ENCODE assay signal across 10 cellular contexts in the genomic region with DNA sequence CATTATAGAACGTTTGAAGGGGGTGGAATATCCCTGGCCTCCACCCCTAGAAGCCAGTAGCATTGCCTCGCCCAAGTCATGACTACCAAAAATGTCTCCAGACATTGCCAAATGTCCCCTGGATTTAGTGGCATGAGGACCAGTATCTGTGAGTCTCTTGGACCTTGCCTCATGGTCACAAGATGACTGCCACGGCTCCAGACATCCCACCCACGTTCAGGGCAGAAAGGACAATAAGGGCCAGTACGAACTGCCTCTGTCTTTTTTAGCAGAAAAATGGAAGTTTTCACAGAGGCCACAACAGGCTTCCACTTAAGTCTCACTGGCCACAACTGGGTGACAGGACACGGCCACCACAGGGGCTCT. TPM values are rescaled to one million over a fixed set of nuclear protein-coding genes. Genes with fewer than 3 reads are reported as not detected.
DNase-seq lines count a peak whose midpoint lies in the region; ATAC-seq and TF ChIP-seq lines count a peak whose summit lies in the region.
"Had no signal": no experiment of that assay in that cellular context is flagged by ENCODE, and none has a peak within 500 bp of the region (broad histone marks: within the 10 kb centered on the region; RNA-seq: fewer than 3 reads in every experiment).

No MANE protein-coding gene starts in this region.

- no peaks in the 10 kb centered on the region for H3K9me3 ChIP-seq in CD8-positive, alpha-beta T cell (ENCODE audit: low read length)
- H3K9me3 ChIP-seq in OCI-LY1 (ENCODE audit: low read length) (no peaks in the 10 kb centered on the region), prostate gland (no peaks in the 10 kb centered on the region)

- POLR2A ChIA-PET in CD8-positive, alpha-beta T cell (lab: Charles Lee): interaction anchor here (0.8 to 4.0 kb wide), 3 partner anchors 37 to 84 kb away, joined by 3 to 57 read pairs (median 3); no protein-coding TSS in a partner anchor

- H3K4me1 ChIP-seq in CD8-positive, alpha-beta T cell (ENCODE audit: insufficient read depth, low read length): peaks cover 82% of the 10 kb centered on the region
- H3K4me1 ChIP-seq in OCI-LY1 (ENCODE audit: insufficient read depth, low read length, severe bottlenecking): peaks cover 89% of the 10 kb centered on the region
- peaks cover 5% of the 10 kb centered on the region for H3K4me1 ChIP-seq in prostate gland (replicated peaks)

- TF ChIP-seq POLR2A in prostate gland (IDR thresholded peaks at IDR 0.05): no peak

- H3K4me3 Mint-ChIP-seq in CD8-positive, alpha-beta T cell: peak overlapping the region; percentile 76
- H3K4me3 Mint-ChIP-seq in effector memory CD8-positive, alpha-beta T cell: peak overlapping the region; percentile 78 to 95

- no peaks in the 10 kb centered on the region for H3K9me2 ChIP-seq in OCI-LY1 (ENCODE audit: low read depth, low read length)

- no peaks in the 10 kb centered on the region for H3K27me3 Mint-ChIP-seq in CD8-positive, alpha-beta T cell (ENCODE audit: low read depth)
- no peaks in the 10 kb centered on the region for H3K27me3 Mint-ChIP-seq in effector memory CD8-positive, alpha-beta T cell

- peak overlapping the region; percentile 78 for H3K27ac ChIP-seq in CD8-positive, alpha-beta T cell (ENCODE audit: low read depth, low read length)
- H3K27ac ChIP-seq in OCI-LY1 (ENCODE audit: low read depth, low read length, poor library complexity, severe bottlenecking) (peak overlapping the region; percentile 97), prostate gland (peak overlapping the region; percentile 78 to 81)

- H3K36me3 ChIP-seq in CD8-positive, alpha-beta T cell (ENCODE audit: insufficient read depth, low read length): peaks cover 57% of the 10 kb centered on the region
- H3K36me3 ChIP-seq in OCI-LY1 (ENCODE audit: insufficient read depth, low read length) (peaks cover 92% of the 10 kb centered on the region), prostate gland (peaks cover 0 to 6% of the 10 kb centered on the region in 2 donors)
- H3K36me3 ChIP-seq: neural progenitor cell had no signal

- in situ Hi-C loops in GM13977 (cut with MboI; ENCODE audit: low pct_unique_long_range_greater_than_20kb, low sequenced_read_pairs, unreplicated experiment): loop anchor here (25.0 kb wide), 1 partner anchor 816 kb away; no protein-coding TSS in a partner anchor

- CTCF ChIA-PET in CD8-positive, alpha-beta T cell (lab: Charles Lee): interaction anchor here (2.8 to 6.5 kb wide), 2 partner anchors 7 to 38 kb away, joined by 28 to 53 read pairs; a partner anchor contains a TSS

- H3K4me3 ChIP-seq in CD8-positive, alpha-beta T cell (ENCODE audit: low read depth, low read length): peak overlapping the region; percentile 27
- H3K4me3 ChIP-seq in OCI-LY1 (ENCODE audit: low read depth, low read length, poor library complexity, severe bottlenecking) (peak overlapping the region; percentile 74), prostate gland (no peak overlapping the region)

- peak overlapping the region; percentile 84; the same call in 1 of the 2 replicates for H3K9ac ChIP-seq in OCI-LY1 (ENCODE audit: low read length)
- H3K9ac ChIP-seq: neural progenitor cell had no signal

- H3K27me3 ChIP-seq in CD8-positive, alpha-beta T cell (ENCODE audit: insufficient read depth, low read length): no peaks in the 10 kb centered on the region
- H3K27me3 ChIP-seq in OCI-LY1 (ENCODE audit: insufficient read depth, low read length) (no peaks in the 10 kb centered on the region), prostate gland (replicated peaks; ENCODE audit: insufficient read depth) (no peaks in the 10 kb centered on the region)
- H3K27me3 ChIP-seq: neural progenitor cell had no signal

- peaks cover 12% of the 10 kb centered on the region; the same call in 1 of the 2 replicates for H3F3A ChIP-seq in OCI-LY1 (ENCODE audit: insufficient read depth, low read length)

- peaks cover 88% of the 10 kb centered on the region for H3K36me3 Mint-ChIP-seq in CD8-positive, alpha-beta T cell
- peaks cover 100% of the 10 kb centered on the region for H3K36me3 Mint-ChIP-seq in effector memory CD8-positive, alpha-beta T cell (ENCODE audit: insufficient read depth)

- H3K27ac Mint-ChIP-seq in CD8-positive, alpha-beta T cell: peak overlapping the region; percentile 97
- peak overlapping the region; percentile 95 for H3K27ac Mint-ChIP-seq in effector memory CD8-positive, alpha-beta T cell

- H4K20me1 ChIP-seq in OCI-LY1 (ENCODE audit: insufficient read depth, low read length): no peaks in the 10 kb centered on the region

- ATAC-seq in CD8-positive, alpha-beta T cell: no peak
- no peak for ATAC-seq in effector memory CD8-positive, alpha-beta T cell (replicated peaks)
- ATAC-seq in HG03457 (IDR thresholded peaks at IDR 0.05; ENCODE audit: unreplicated experiment): no peak
- no peak for ATAC-seq in HG03469 (IDR thresholded peaks at IDR 0.05; ENCODE audit: unreplicated experiment)
- no peak for ATAC-seq in HG02610 (IDR thresholded peaks at IDR 0.05; ENCODE audit: unreplicated experiment)

- H3K79me2 ChIP-seq in OCI-LY1 (ENCODE audit: insufficient read depth, low read length): peaks cover 37% of the 10 kb centered on the region

- no peak overlapping the region for H2AFZ ChIP-seq in OCI-LY1 (ENCODE audit: low read length)
- H2AFZ ChIP-seq: neural progenitor cell had no signal

- peak overlapping the region; percentile 95 for H3K4me2 ChIP-seq in OCI-LY1 (ENCODE audit: low read length)

- peaks cover 82% of the 10 kb centered on the region for H3K4me1 Mint-ChIP-seq in CD8-positive, alpha-beta T cell (ENCODE audit: low read depth)
- H3K4me1 Mint-ChIP-seq in effector memory CD8-positive, alpha-beta T cell (ENCODE audit: low read depth in 2 of 2): peaks cover 64 to 74% of the 10 kb centered on the region in 2 donors

- no peak for DNase-seq in CD8-positive, alpha-beta T cell
- DNase-seq in effector memory CD8-positive, alpha-beta T cell: no peak
- DNase-seq in prostate gland (ENCODE audit: low spot score): no peak
- DNase-seq in GM13977 (ENCODE audit: low spot score): no peak
- DNase-seq: NCI-H510A treated with DMSO at 0.1 percent for 48 hours had no signal

- intact Hi-C loops in CD8-positive, alpha-beta T cell (cut with DNase I, micrococcal nuclease): loop anchor here (5.0 to 10.0 kb wide), 6 partner anchors 318 to 1858 kb away; a partner anchor contains a TSS
- intact Hi-C loops in prostate gland (cut with DNase I): loop anchor here (10.0 kb wide), 1 partner anchor 318 kb away; a partner anchor contains a TSS

- WGBS in prostate gland: 85% methylated on average over 6 of the region's 6 CpGs

- no peaks in the 10 kb centered on the region for H3K9me3 Mint-ChIP-seq in CD8-positive, alpha-beta T cell
- H3K9me3 Mint-ChIP-seq in effector memory CD8-positive, alpha-beta T cell: no peaks in the 10 kb centered on the region
- H3K9me3 Mint-ChIP-seq: neural progenitor cell had no signal

- no peak for TF ChIP-seq CTCF in CD8-positive, alpha-beta T cell (IDR thresholded peaks at IDR 0.05)
- no peak for TF ChIP-seq CTCF in OCI-LY1 (IDR thresholded peaks at IDR 0.05; ENCODE audit: low read length)
- TF ChIP-seq CTCF in prostate gland (IDR thresholded peaks at IDR 0.05): no peak
- TF ChIP-seq CTCF in GM13977 (IDR thresholded peaks at IDR 0.05; ENCODE audit: extremely low read depth, insufficient read depth, missing control alignments): no peak

RNA-seq across cellular contexts. Expression of a gene that starts 5.4 kb away (rescaled TPM):
- 100 to 1,000 TPM; 739 to 743 TPM for total RNA-seq in CD8-positive, alpha-beta T cell
- total RNA-seq in prostate gland: 100 to 1,000 TPM in 1 of 2 donors, 10 to 100 TPM in 1; 29.9 to 104 TPM

RNA-seq across cellular contexts. Expression of a gene that starts 45.6 kb away (rescaled TPM):
- total RNA-seq in CD8-positive, alpha-beta T cell: 10 to 100 TPM; 58.9 to 59.4 TPM
- total RNA-seq in prostate gland: 10 to 100 TPM; 21.7 to 49.9 TPM

Comparison
In these comparisons a context has a peak if more than half of its experiments do, and no peak if none do; other contexts are left out.
1. H3K4me3 ChIP-seq: peak in CD8-positive, alpha-beta T cell (single experiment) and OCI-LY1 (single experiment); none in prostate gland (0 of 2).
2. RNA of a gene that starts 5.4 kb away (total RNA-seq): 739 to 743 TPM in CD8-positive, alpha-beta T cell; 29.9 to 104 TPM in prostate gland; every median in the first group is over 4 times any median in the second.
3. Peak in every context shown above with its lines, with median percentiles within 50 percentile points of each other: H3K27ac ChIP-seq.